27 cellular contexts compared by ENCODE assay signal in genomic region chr7:44061645-44062179, GRCh38. TPM values are rescaled to one million over a fixed set of nuclear protein-coding genes. Genes with fewer than 3 reads are reported as not detected.
DNase-seq lines count a peak whose midpoint lies in the region; ATAC-seq and TF ChIP-seq lines count a peak whose summit lies in the region.
"Had no signal": no experiment of that assay in that cellular context is flagged by ENCODE, and none has a peak within 500 bp of the region (broad histone marks: within the 10 kb centered on the region; RNA-seq: fewer than 3 reads in every experiment).

No MANE protein-coding gene starts in this region.

- H3K36me3 ChIP-seq in H7 (replicated peaks; ENCODE audit: control insufficient read depth, insufficient read depth, low read length): peaks cover 13% of the 10 kb centered on the region
- peaks cover 32 to 61% (median 40%) of the 10 kb centered on the region in 4 donors for H3K36me3 ChIP-seq in sigmoid colon
- H3K36me3 ChIP-seq in hepatocyte (replicated peaks; ENCODE audit: insufficient read depth, low read depth): no peaks in the 10 kb centered on the region
- H3K36me3 ChIP-seq in testis (ENCODE audit: low read depth, missing control alignments): no peaks in the 10 kb centered on the region

- H2AFZ ChIP-seq in hepatocyte: no peak overlapping the region

- no peaks in the 10 kb centered on the region for H4K20me1 ChIP-seq in hepatocyte (ENCODE audit: insufficient read depth, poor library complexity, severe bottlenecking)

- POLR2A ChIA-PET in activated CD4-positive, alpha-beta T cell treated with anti-CD3 and anti-CD28 coated beads for 36 hours (lab: Charles Lee): no interaction called here

- no peak for ATAC-seq in activated CD4-positive, alpha-beta T cell treated with anti-CD3 and anti-CD28 coated beads for 36 hours
- ATAC-seq in left ventricle myocardium superior (no peak), HG02852 (IDR thresholded peaks at IDR 0.05; ENCODE audit: unreplicated experiment) (no peak)
- ATAC-seq: activated naive CD4-positive, alpha-beta T cell treated with anti-CD3 and anti-CD28 coated beads, Interleukin-2, amount 50 U/mL, for 72 hours; pancreas had no signal

- TF ChIP-seq EP300 in sigmoid colon (IDR thresholded peaks at IDR 0.05): no peak

- no peaks in the 10 kb centered on the region for H3K9me3 Mint-ChIP-seq in activated CD4-positive, alpha-beta T cell treated with anti-CD3 and anti-CD28 coated beads for 36 hours (ENCODE audit: low read depth)
- H3K9me3 Mint-ChIP-seq: activated CD4-positive, alpha-beta memory T cell treated with anti-CD3 and anti-CD28 coated beads, Interleukin-2, amount 10 ng/mL, durations not matched to agents 7 days and 5 days; activated naive CD4-positive, alpha-beta T cell treated with anti-CD3 and anti-CD28 coated beads, Interleukin-2, amount 50 U/mL, for 72 hours; stimulated activated naive CD8-positive, alpha-beta T cell treated with anti-CD3 and anti-CD28 coated beads, Interleukin-15, Interleukin-2, amounts not matched to agents 100 ng/mL and 50 ng/mL, for 24 hours had no signal

- no peaks in the 10 kb centered on the region for H3K9me3 ChIP-seq in sigmoid colon
- no peaks in the 10 kb centered on the region for H3K9me3 ChIP-seq in hepatocyte (ENCODE audit: low read depth)
- no peaks in the 10 kb centered on the region for H3K9me3 ChIP-seq in testis
- H3K9me3 ChIP-seq: esophagus squamous epithelium, pancreas, tibial nerve had no signal

- no peak for TF ChIP-seq POLR2A in sigmoid colon (IDR thresholded peaks at IDR 0.05)
- TF ChIP-seq POLR2A in testis (IDR thresholded peaks at IDR 0.05): no peak

- no peak overlapping the region for H3K4me2 ChIP-seq in hepatocyte

- DNase-seq in activated CD4-positive, alpha-beta T cell treated with anti-CD3 and anti-CD28 coated beads for 36 hours: peak; percentile 0
- no peak for DNase-seq in activated CD4-positive, alpha-beta T cell treated with anti-CD3 and anti-CD28 coated beads, Interleukin-2, amount 50 U/mL, for 4 hours
- peak; percentile 18 for DNase-seq in H7
- DNase-seq in left ventricle myocardium superior: peak; percentile 3
- DNase-seq in sigmoid colon: peak; percentile 21
- no peak for DNase-seq in hepatocyte (ENCODE audit: low spot score)
- DNase-seq in testis: no peak
- DNase-seq: activated CD4-positive, alpha-beta memory T cell treated with anti-CD3 and anti-CD28 coated beads, Interleukin-2, amount 10 ng/mL, durations not matched to agents 7 days and 5 days; cerebellar nuclear complex; DND-41; effector CD8-positive, alpha-beta T cell; esophagus squamous epithelium; KG1; MV-4-11; NCI-H1694 treated with DMSO at 0.1 percent for 48 hours; NCI-H526; RPMI8226; stimulated activated CD4-positive, alpha-beta T cell treated with anti-CD3 and anti-CD28 coated beads, Interleukin-1b, Interleukin-23, amount 100 ng/mL, for 48 hours had no signal

- CTCF ChIA-PET in activated CD4-positive, alpha-beta T cell treated with anti-CD3 and anti-CD28 coated beads for 36 hours (lab: Charles Lee): no interaction called here

- H3K36me3 Mint-ChIP-seq in activated CD4-positive, alpha-beta T cell treated with anti-CD3 and anti-CD28 coated beads for 36 hours (ENCODE audit: low read depth): peaks cover 28% of the 10 kb centered on the region

- intact Hi-C loops in activated CD4-positive, alpha-beta T cell treated with anti-CD3 and anti-CD28 coated beads for 36 hours (cut with DNase I, micrococcal nuclease): no loop called here
- intact Hi-C loops in left ventricle myocardium superior (cut with micrococcal nuclease) (no loop called here), sigmoid colon (cut with DNase I) (no loop called here), testis (cut with DNase I; ENCODE audit: low total_unique reads) (no loop called here)

- WGBS in sigmoid colon, 2 donors: 86 to 91% methylated on average over 8 of the region's 8 CpGs
- 97% methylated on average over 8 of the region's 8 CpGs for WGBS in hepatocyte (ENCODE audit: low lambda C conversion rate, missing lambda C conversion rate)
- 74 to 81% methylated on average over 6 to 8 of the region's 8 CpGs for WGBS in testis, 2 donors

- no peak overlapping the region for H3K27ac Mint-ChIP-seq in activated CD4-positive, alpha-beta T cell treated with anti-CD3 and anti-CD28 coated beads for 36 hours
- H3K27ac Mint-ChIP-seq: activated CD4-positive, alpha-beta memory T cell treated with anti-CD3 and anti-CD28 coated beads, Interleukin-2, amount 10 ng/mL, durations not matched to agents 7 days and 5 days; stimulated activated naive CD8-positive, alpha-beta T cell treated with anti-CD3 and anti-CD28 coated beads, Interleukin-15, Interleukin-2, amounts not matched to agents 100 ng/mL and 50 ng/mL, for 24 hours had no signal

- H3K4me3 ChIP-seq in H7 (ENCODE audit: insufficient read depth, low read depth, low read length) (no peak overlapping the region), sigmoid colon (no peak overlapping the region), hepatocyte (no peak overlapping the region), testis (no peak overlapping the region)
- H3K4me3 ChIP-seq: esophagus squamous epithelium, lung, pancreas, tibial nerve had no signal

- H3K4me3 Mint-ChIP-seq in activated CD4-positive, alpha-beta T cell treated with anti-CD3 and anti-CD28 coated beads for 36 hours: no peak overlapping the region
- H3K4me3 Mint-ChIP-seq: activated CD4-positive, alpha-beta memory T cell treated with anti-CD3 and anti-CD28 coated beads, Interleukin-2, amount 10 ng/mL, durations not matched to agents 7 days and 5 days; stimulated activated naive CD8-positive, alpha-beta T cell treated with anti-CD3 and anti-CD28 coated beads, Interleukin-15, Interleukin-2, amounts not matched to agents 100 ng/mL and 50 ng/mL, for 24 hours had no signal

- H3K4me1 ChIP-seq in sigmoid colon (peaks cover 0 to 25% (median 20%) of the 10 kb centered on the region in 4 donors), hepatocyte (ENCODE audit: insufficient read depth) (no peaks in the 10 kb centered on the region), testis (peaks cover 22% of the 10 kb centered on the region)

- H3K9me2 ChIP-seq in hepatocyte (replicated peaks; ENCODE audit: insufficient read depth): no peaks in the 10 kb centered on the region

- no peaks in the 10 kb centered on the region for H3K79me2 ChIP-seq in hepatocyte

- H3K27ac ChIP-seq in sigmoid colon (no peak overlapping the region), hepatocyte (no peak overlapping the region), testis (no peak overlapping the region)
- H3K27ac ChIP-seq: esophagus squamous epithelium, pancreas, tibial nerve had no signal

- peaks cover 18% of the 10 kb centered on the region for H3K4me1 Mint-ChIP-seq in activated CD4-positive, alpha-beta T cell treated with anti-CD3 and anti-CD28 coated beads for 36 hours

- H3K27me3 Mint-ChIP-seq in activated CD4-positive, alpha-beta T cell treated with anti-CD3 and anti-CD28 coated beads for 36 hours: no peaks in the 10 kb centered on the region
- H3K27me3 Mint-ChIP-seq: activated CD4-positive, alpha-beta memory T cell treated with anti-CD3 and anti-CD28 coated beads, Interleukin-2, amount 10 ng/mL, durations not matched to agents 7 days and 5 days; stimulated activated naive CD8-positive, alpha-beta T cell treated with anti-CD3 and anti-CD28 coated beads, Interleukin-15, Interleukin-2, amounts not matched to agents 100 ng/mL and 50 ng/mL, for 24 hours had no signal

- no peak for TF ChIP-seq CTCF in sigmoid colon (IDR thresholded peaks at IDR 0.05)
- TF ChIP-seq CTCF in hepatocyte (IDR thresholded peaks at IDR 0.05; ENCODE audit: poor library complexity): no peak
- no peak for TF ChIP-seq CTCF in testis (IDR thresholded peaks at IDR 0.05)

- peaks cover 2% of the 10 kb centered on the region; the same call in 1 of the 2 replicates for H3K27me3 ChIP-seq in H7 (ENCODE audit: control insufficient read depth, insufficient read depth, low read length)
- H3K27me3 ChIP-seq in sigmoid colon: no peaks in the 10 kb centered on the region
- no peaks in the 10 kb centered on the region for H3K27me3 ChIP-seq in hepatocyte
- no peaks in the 10 kb centered on the region for H3K27me3 ChIP-seq in testis
- H3K27me3 ChIP-seq: esophagus squamous epithelium, pancreas, tibial nerve had no signal

RNA-seq across cellular contexts. Expression of gene PGAM2, which starts 3.7 kb away (rescaled TPM):
- total RNA-seq in activated CD4-positive, alpha-beta T cell treated with anti-CD3 and anti-CD28 coated beads for 36 hours: not detected
- total RNA-seq in H7 (2014; rRNA removed; shearing (Covaris generic)): 2.7 and 4.5 TPM in 2 replicates
- 967 TPM for total RNA-seq in left ventricle myocardium superior
- 1 to 10 TPM in 2 of 4 donors, under 1 TPM in 2; 0.71 to 2.1 (median 1.1) TPM for total RNA-seq in sigmoid colon
- 1 to 10 TPM in 2 of 3 donors, not detected in 1; 1.2 to 3.0 TPM for polyA plus RNA-seq in sigmoid colon
- 0.73 TPM in 1 of 2 replicates, not detected in the other for total RNA-seq in hepatocyte
- polyA plus RNA-seq in hepatocyte: 0.66 TPM in 1 of 2 replicates, not detected in the other
- 100 to 1,000 TPM in 1 of 2 donors, 10 to 100 TPM in 1; 85.1 to 139 TPM for total RNA-seq in testis
- polyA plus RNA-seq in testis (ENCODE audit: insufficient read depth, low read depth, low replicate concordance): 298 TPM
- total RNA-seq: A172 had no signal
- polyA plus RNA-seq: keratinocyte had no signal

RNA-seq across cellular contexts. Expression of gene DBNL, which starts 17.2 kb away (rescaled TPM):
- 100 to 1,000 TPM; 106 to 117 TPM for total RNA-seq in activated CD4-positive, alpha-beta T cell treated with anti-CD3 and anti-CD28 coated beads for 36 hours
- total RNA-seq in H7 (2014; rRNA removed; shearing (Covaris generic)): 43.0 and 63.8 TPM in 2 replicates
- total RNA-seq in left ventricle myocardium superior (31.2 TPM), sigmoid colon (100 to 1,000 TPM in 1 of 4 donors, 10 to 100 TPM in 3; 76.7 to 124 (median 86.6) TPM), hepatocyte (70.6 and 81.8 TPM in 2 replicates), testis (10 to 100 TPM; 61.4 to 72.7 TPM)
- polyA plus RNA-seq in sigmoid colon (100 to 1,000 TPM in 2 of 3 donors, 10 to 100 TPM in 1; 91.9 to 149 (median 102) TPM), hepatocyte (87.2 and 91.1 TPM in 2 replicates), testis (ENCODE audit: insufficient read depth, low read depth, low replicate concordance) (50.0 TPM)

RNA-seq across cellular contexts. Expression of gene POLM, which starts 20.6 kb away (rescaled TPM):
- 10 to 100 TPM; 27.0 to 29.9 TPM for total RNA-seq in activated CD4-positive, alpha-beta T cell treated with anti-CD3 and anti-CD28 coated beads for 36 hours
- 16.9 and 17.0 TPM in 2 replicates for total RNA-seq in H7 (2014; rRNA removed; shearing (Covaris generic))
- total RNA-seq in left ventricle myocardium superior (17.6 TPM), sigmoid colon (10 to 100 TPM; 17.5 to 39.9 (median 24.8) TPM), hepatocyte (15.5 and 22.3 TPM in 2 replicates), testis (10 to 100 TPM; 43.4 to 63.7 TPM)
- polyA plus RNA-seq in sigmoid colon (10 to 100 TPM in 1 of 3 donors, 1 to 10 TPM in 2; 5.5 to 23.4 (median 9.6) TPM), hepatocyte (16.0 and 29.3 TPM in 2 replicates), testis (ENCODE audit: insufficient read depth, low read depth, low replicate concordance) (11.7 TPM)

RNA-seq across cellular contexts. Expression of gene AEBP1, which starts 42.4 kb away (rescaled TPM):
- 10 to 100 TPM; 18.2 to 18.3 TPM for total RNA-seq in activated CD4-positive, alpha-beta T cell treated with anti-CD3 and anti-CD28 coated beads for 36 hours
- total RNA-seq in H7 (2014; rRNA removed; shearing (Covaris generic)): 12.9 and 15.8 TPM in 2 replicates
- total RNA-seq in left ventricle myocardium superior: 18.4 TPM
- total RNA-seq in sigmoid colon: 100 to 1,000 TPM in 2 of 4 donors, 10 to 100 TPM in 2; 74.6 to 182 (median 128) TPM
- 10 to 100 TPM in 2 of 3 donors, 1 to 10 TPM in 1; 2.5 to 37.7 (median 12.0) TPM for polyA plus RNA-seq in sigmoid colon
- total RNA-seq in hepatocyte: 12.8 and 26.7 TPM in 2 replicates
- 108 and 129 TPM in 2 replicates for polyA plus RNA-seq in hepatocyte
- total RNA-seq in testis: 100 to 1,000 TPM in 1 of 2 donors, 10 to 100 TPM in 1; 74.5 to 102 TPM
- polyA plus RNA-seq in testis (ENCODE audit: insufficient read depth, low read depth, low replicate concordance): 168 TPM
- total RNA-seq: A172, HT-29 had no signal

Comparison
In these comparisons a context has a peak if more than half of its experiments do, and no peak if none do; other contexts are left out.
1. DNase-seq: peak in activated CD4-positive, alpha-beta T cell treated with anti-CD3 and anti-CD28 coated beads for 36 hours (single experiment), H7 (single experiment), left ventricle myocardium superior (single experiment) and sigmoid colon (single experiment); none in activated CD4-positive, alpha-beta T cell treated with anti-CD3 and anti-CD28 coated beads, Interleukin-2, amount 50 U/mL, for 4 hours (0 of 2), hepatocyte (single experiment) and testis (single experiment).
2. RNA of gene PGAM2, which starts 3.7 kb away (total RNA-seq): 967 TPM in left ventricle myocardium superior (single experiment) and 85.1 to 139 TPM in testis; 2.7 to 4.5 TPM in H7, 0.71 to 2.1 TPM in sigmoid colon, 0.73 TPM in hepatocyte and not detected in activated CD4-positive, alpha-beta T cell treated with anti-CD3 and anti-CD28 coated beads for 36 hours; every median in the first group is over 10 times any median in the second.